In genomic region chr2:218230882-218231281, GRCh38 we compare ENCODE assay signal across 8 cellular contexts. TPM values are rescaled to one million over a fixed set of nuclear protein-coding genes. Genes with fewer than 3 reads are reported as not detected.
A peak's percentile ranks its signal among the peaks of the same experiment; 100 is the strongest.
DNase-seq lines count a peak whose midpoint lies in the region; ATAC-seq, FAIRE-seq and TF ChIP-seq lines count a peak whose summit lies in the region.

No MANE protein-coding gene starts in this region.

- no peak for TF ChIP-seq POLR2A in esophagus muscularis mucosa (IDR thresholded peaks at IDR 0.05; ENCODE audit: low read depth)

- TF ChIP-seq CTCF in HFF-Myc (IDR thresholded peaks at IDR 0.05; ENCODE audit: low read depth, low read length, missing control alignments), result peak; percentile 12
- TF ChIP-seq CTCF in endodermal cell (conservative IDR thresholded peaks at IDR 0.05), result peak; percentile 55
- TF ChIP-seq CTCF in esophagus muscularis mucosa (IDR thresholded peaks at IDR 0.05), result peak in 1 of 3 experiments; percentile 6

- H3K27me3 Mint-ChIP-seq in endodermal cell (ENCODE audit: insufficient read depth), result no peaks in the 10 kb centered on the region

- intact Hi-C loops in esophagus muscularis mucosa (cut with DNase I), result no loop called here

- no peak for FAIRE-seq in small intestine (lab: Jason Lieb, UNC)

- DNase-seq in activated CD4-positive, CD25-positive, alpha-beta regulatory T cell (lab: John Stamatoyannopoulos, UW), result no peak
- no peak for DNase-seq in HFF-Myc (ENCODE audit: extremely low read depth, low read depth)
- peak; percentile 25 for DNase-seq in OCI-M1 (lab: John Stamatoyannopoulos, UW)
- no peak for DNase-seq in endodermal cell
- peak; percentile 97 for DNase-seq in small intestine
- no peak for DNase-seq in esophagus muscularis mucosa (ENCODE audit: extremely low spot score)

- H3K4me1 Mint-ChIP-seq in endodermal cell, result peaks cover 3% of the 10 kb centered on the region

- peaks cover 9% of the 10 kb centered on the region for H3K9me3 ChIP-seq in endodermal cell (ENCODE audit: control insufficient read depth, low read length)
- H3K9me3 ChIP-seq in small intestine (ENCODE audit: control insufficient read depth, low read depth), result no peaks in the 10 kb centered on the region
- H3K9me3 ChIP-seq in esophagus muscularis mucosa, result no peaks in the 10 kb centered on the region

- peak; percentile 55 to 66 for ATAC-seq in activated CD4-positive, CD25-positive, alpha-beta regulatory T cell treated with anti-CD3 and anti-CD28 coated beads, Interleukin-2, amount 50 U/mL, for 24 hours
- ATAC-seq in GM19455 (IDR thresholded peaks at IDR 0.05; ENCODE audit: unreplicated experiment), result no peak

- no peaks in the 10 kb centered on the region for H3K9me3 Mint-ChIP-seq in endodermal cell

- 89% methylated on average over 1 of the region's 1 CpG; no CpG with 5 or more reads in 1 of the 2 experiments for WGBS in endodermal cell (ENCODE audit: insufficient coverage in 1 of 2, insufficient read length in 1 of 2), 2 experiments
- 0% methylated on average over 1 of the region's 1 CpG for WGBS in small intestine, 3 donors
- 0% methylated on average over 1 of the region's 1 CpG for WGBS in esophagus muscularis mucosa

- TF ChIP-seq EP300 in esophagus muscularis mucosa (IDR thresholded peaks at IDR 0.05), result no peak

- H3K4me3 ChIP-seq in HFF-Myc (replicated peaks; ENCODE audit: low read depth, low read length), result no peak overlapping the region
- no peak overlapping the region for H3K4me3 ChIP-seq in endodermal cell (ENCODE audit: low read length)
- no peak overlapping the region for H3K4me3 ChIP-seq in small intestine (ENCODE audit: low read depth in 1 of 2, low read length in 2 of 2)
- no peak overlapping the region for H3K4me3 ChIP-seq in esophagus muscularis mucosa

- H3K4me1 ChIP-seq in endodermal cell (ENCODE audit: control insufficient read depth, insufficient read depth, low read length) (peaks cover 4% of the 10 kb centered on the region), small intestine (ENCODE audit: control insufficient read depth in 2 of 2, insufficient read depth in 1 of 2, low read depth in 1 of 2, low read length in 1 of 2) (peaks cover 10 to 15% of the 10 kb centered on the region in 2 donors), esophagus muscularis mucosa (peaks cover 29 to 50% (median 39%) of the 10 kb centered on the region in 4 donors)

- H3K27me3 ChIP-seq in endodermal cell (ENCODE audit: control insufficient read depth, insufficient read depth, low read length, poor library complexity, severe bottlenecking), result no peaks in the 10 kb centered on the region
- H3K27me3 ChIP-seq in small intestine (ENCODE audit: control insufficient read depth in 2 of 2, insufficient read depth in 2 of 2, low read length in 2 of 2), result no peaks in the 10 kb centered on the region
- no peaks in the 10 kb centered on the region for H3K27me3 ChIP-seq in esophagus muscularis mucosa

- H3K36me3 ChIP-seq in endodermal cell (ENCODE audit: control insufficient read depth, insufficient read depth, low read length), result peaks cover 94% of the 10 kb centered on the region
- H3K36me3 ChIP-seq in small intestine (ENCODE audit: control insufficient read depth in 2 of 2, insufficient read depth in 2 of 2, low read length in 2 of 2), result peaks cover 9 to 26% of the 10 kb centered on the region in 2 donors
- peaks cover 51 to 100% (median 79%) of the 10 kb centered on the region in 4 donors for H3K36me3 ChIP-seq in esophagus muscularis mucosa

- H3K36me3 Mint-ChIP-seq in endodermal cell (ENCODE audit: low read depth), result peaks cover 78% of the 10 kb centered on the region

- no peak overlapping the region for H3K4me3 Mint-ChIP-seq in endodermal cell

- H3K27ac Mint-ChIP-seq in endodermal cell, result no peak overlapping the region

- no peak overlapping the region for H3K9ac ChIP-seq in endodermal cell (ENCODE audit: extremely low read depth, low read length, poor library complexity, severe bottlenecking)

- H3K27ac ChIP-seq in endodermal cell (ENCODE audit: low read depth, low read length), result no peak overlapping the region
- H3K27ac ChIP-seq in small intestine (ENCODE audit: low read depth in 1 of 2, low read length in 1 of 2), result peak overlapping the region; percentile 50 to 88
- H3K27ac ChIP-seq in esophagus muscularis mucosa (replicated peaks in 1 of 4), result peak overlapping the region in 1 of 4 donors; percentile 61

RNA-seq across cellular contexts. Expression of gene ARPC2, which starts 13.9 kb away (rescaled TPM):
- total RNA-seq in endodermal cell, result 100 to 1,000 TPM; 243 to 247 TPM
- polyA plus RNA-seq in endodermal cell (2013, experiment 1 of 2), result 201 TPM
- 214 TPM for polyA plus RNA-seq in endodermal cell (2013, experiment 2 of 2)
- polyA plus RNA-seq in small intestine, result 100 to 1,000 TPM; 251 to 300 (median 288) TPM
- 100 to 1,000 TPM; 257 to 300 (median 270) TPM for total RNA-seq in esophagus muscularis mucosa

RNA-seq across cellular contexts. Expression of gene GPBAR1, which starts 29.9 kb away (rescaled TPM):
- total RNA-seq in endodermal cell, result under 1 TPM; 0.18 TPM
- polyA plus RNA-seq in endodermal cell (2013, experiment 1 of 2), result 1.9 TPM
- 1.2 TPM for polyA plus RNA-seq in endodermal cell (2013, experiment 2 of 2)
- 1 to 10 TPM; 1.3 to 3.9 (median 1.4) TPM for polyA plus RNA-seq in small intestine
- total RNA-seq in esophagus muscularis mucosa, result 1 to 10 TPM in 3 of 4 donors, under 1 TPM in 1; 0.42 to 4.5 (median 3.9) TPM

RNA-seq across cellular contexts. Expression of gene AAMP, which starts 39.1 kb away (rescaled TPM):
- 10 to 100 TPM; 89.2 to 97.2 TPM for total RNA-seq in endodermal cell
- 59.9 TPM for polyA plus RNA-seq in endodermal cell (2013, experiment 1 of 2)
- polyA plus RNA-seq in endodermal cell (2013, experiment 2 of 2), result 54.7 TPM
- 100 to 1,000 TPM; 101 to 134 (median 118) TPM for polyA plus RNA-seq in small intestine
- 100 to 1,000 TPM; 104 to 169 (median 144) TPM for total RNA-seq in esophagus muscularis mucosa

RNA-seq across cellular contexts. Expression of gene PNKD, which starts 39.4 kb away (rescaled TPM):
- total RNA-seq in endodermal cell (10 to 100 TPM; 33.9 to 39.6 TPM), esophagus muscularis mucosa (10 to 100 TPM; 40.3 to 74.1 (median 56.5) TPM)
- polyA plus RNA-seq in endodermal cell (2013, experiment 1 of 2), result 46.6 TPM
- 42.6 TPM for polyA plus RNA-seq in endodermal cell (2013, experiment 2 of 2)
- 100 to 1,000 TPM in 1 of 3 donors, 10 to 100 TPM in 2; 88.4 to 137 (median 91.6) TPM for polyA plus RNA-seq in small intestine

Comparison
In these comparisons a context has a peak if more than half of its experiments do, and no peak if none do; other contexts are left out.
1. DNase-seq: peak in OCI-M1 (single experiment) and small intestine (single experiment); none in activated CD4-positive, CD25-positive, alpha-beta regulatory T cell (0 of 4), HFF-Myc (single experiment), endodermal cell (single experiment) and esophagus muscularis mucosa (single experiment).